18 cellular contexts compared by ENCODE assay signal in genomic region chr6:123519191-123519510, GRCh38.
A peak's percentile ranks its signal among the peaks of the same experiment; 100 is the strongest.
DNase-seq lines count a peak whose midpoint lies in the region; ATAC-seq and TF ChIP-seq lines count a peak whose summit lies in the region.
"Had no signal": no experiment of that assay in that cellular context is flagged by ENCODE, and none has a peak within 500 bp of the region (broad histone marks: within the 10 kb centered on the region; RNA-seq: fewer than 3 reads in every experiment).

No MANE protein-coding gene starts in this region.

- H3K27ac Mint-ChIP-seq in CD8-positive, alpha-beta T cell, result no peak overlapping the region

- H3K36me3 ChIP-seq in left ventricle myocardium inferior (no peaks in the 10 kb centered on the region), aorta (ENCODE audit: control insufficient read depth in 1 of 2, insufficient read depth in 2 of 2, low read length in 1 of 2) (no peaks in the 10 kb centered on the region)
- no peaks in the 10 kb centered on the region for H3K36me3 ChIP-seq in CD8-positive, alpha-beta T cell (ENCODE audit: insufficient read depth, low read length)
- H3K36me3 ChIP-seq: BLaER1, breast epithelium, left lung, MG63, prostate gland had no signal

- H3K27ac ChIP-seq in caudate nucleus (ENCODE audit: low read depth, low read length), result peak overlapping the region; percentile 89
- peak overlapping the region; percentile 90 for H3K27ac ChIP-seq in left ventricle myocardium inferior (replicated peaks)
- no peak overlapping the region for H3K27ac ChIP-seq in aorta (ENCODE audit: low read depth in 1 of 2, low read length in 2 of 2)
- H3K27ac ChIP-seq in RWPE1, result no peak overlapping the region
- no peak overlapping the region for H3K27ac ChIP-seq in CD8-positive, alpha-beta T cell (ENCODE audit: low read depth, low read length)
- H3K27ac ChIP-seq: BLaER1, breast epithelium, left lung, prostate gland had no signal

- peaks cover 7% of the 10 kb centered on the region for H3K9me3 ChIP-seq in left ventricle myocardium inferior (replicated peaks)
- peaks cover 2% of the 10 kb centered on the region for H3K9me3 ChIP-seq in aorta (ENCODE audit: control insufficient read depth, low read length)
- no peaks in the 10 kb centered on the region for H3K9me3 ChIP-seq in CD8-positive, alpha-beta T cell (ENCODE audit: low read length)
- H3K9me3 ChIP-seq: BLaER1, breast epithelium, left lung, MG63, prostate gland had no signal

- H3K27me3 ChIP-seq in left ventricle myocardium inferior (ENCODE audit: low read depth), result no peaks in the 10 kb centered on the region
- H3K27me3 ChIP-seq in aorta (ENCODE audit: control insufficient read depth in 1 of 2, insufficient read depth in 2 of 2, low read length in 1 of 2), result no peaks in the 10 kb centered on the region
- H3K27me3 ChIP-seq in CD8-positive, alpha-beta T cell (ENCODE audit: insufficient read depth, low read length), result no peaks in the 10 kb centered on the region
- H3K27me3 ChIP-seq: BLaER1, breast epithelium, left lung, MG63 had no signal

- DNase-seq in caudate nucleus (lab: John Stamatoyannopoulos, UW) (peak in 46 of 61 donors; percentile 0 to 79 (median 20)), left ventricle myocardium inferior (peak; percentile 85), posterior cingulate gyrus (peak; percentile 5 to 80 (median 39)), aorta (peak; percentile 59 to 80), cerebellar nuclear complex (lab: John Stamatoyannopoulos, UW) (no peak), RWPE1 (ENCODE audit: low spot score) (no peak)
- DNase-seq in CD8-positive, alpha-beta T cell, result no peak
- DNase-seq: activated CD4-positive, alpha-beta T cell treated with anti-CD3 and anti-CD28 coated beads for 48 hours; activated naive CD4-positive, alpha-beta T cell treated with anti-CD3 and anti-CD28 coated beads, Interleukin-2, amount 50 U/mL, for 16 hours; effector memory CD4-positive, alpha-beta T cell; HCEC 1CT; left lung; MG63; NCI-H2029; PC-3 had no signal

- no peaks in the 10 kb centered on the region for H3K9me3 Mint-ChIP-seq in CD8-positive, alpha-beta T cell

- CTCF ChIA-PET in RWPE1 (lab: Yijun Ruan, JAX), result no interaction called here
- CTCF ChIA-PET in CD8-positive, alpha-beta T cell (lab: Charles Lee), result no interaction called here

- H3K27me3 Mint-ChIP-seq in CD8-positive, alpha-beta T cell (ENCODE audit: low read depth), result no peaks in the 10 kb centered on the region

- peak; percentile 79 for ATAC-seq in aorta (ENCODE audit: low FRiP score)
- ATAC-seq in CD8-positive, alpha-beta T cell, result no peak
- ATAC-seq: left lung, PC-3 had no signal

- TF ChIP-seq CTCF in left ventricle myocardium inferior (IDR thresholded peaks at IDR 0.05; ENCODE audit: borderline replicate concordance), result no peak
- TF ChIP-seq CTCF in RWPE1 (conservative IDR thresholded peaks at IDR 0.05; ENCODE audit: low read depth), result no peak
- no peak for TF ChIP-seq CTCF in CD8-positive, alpha-beta T cell (IDR thresholded peaks at IDR 0.05)

- no peaks in the 10 kb centered on the region for H3K4me1 Mint-ChIP-seq in CD8-positive, alpha-beta T cell (ENCODE audit: low read depth)

- H3K4me1 ChIP-seq in left ventricle myocardium inferior (peaks cover 19% of the 10 kb centered on the region), aorta (ENCODE audit: control insufficient read depth in 1 of 2, insufficient read depth in 2 of 2, low read length in 2 of 2) (no peaks in the 10 kb centered on the region)
- H3K4me1 ChIP-seq in CD8-positive, alpha-beta T cell (ENCODE audit: insufficient read depth, low read length), result no peaks in the 10 kb centered on the region
- H3K4me1 ChIP-seq: BLaER1, breast epithelium, left lung, prostate gland had no signal

- H3K4me3 ChIP-seq in left ventricle myocardium inferior (peak overlapping the region; percentile 41), aorta (ENCODE audit: low read length in 2 of 2) (no peak overlapping the region)
- H3K4me3 ChIP-seq in CD8-positive, alpha-beta T cell (ENCODE audit: low read depth, low read length), result no peak overlapping the region
- H3K4me3 ChIP-seq: BLaER1, breast epithelium, left lung, MG63, prostate gland had no signal

- no peak overlapping the region for H3K4me3 Mint-ChIP-seq in CD8-positive, alpha-beta T cell

- intact Hi-C loops in left ventricle myocardium inferior (cut with micrococcal nuclease) (no loop called here), posterior cingulate gyrus (cut with DNase I) (no loop called here), aorta (cut with DNase I) (no loop called here)
- intact Hi-C loops in CD8-positive, alpha-beta T cell (cut with DNase I, micrococcal nuclease), result no loop called here

- no peaks in the 10 kb centered on the region for H3K36me3 Mint-ChIP-seq in CD8-positive, alpha-beta T cell

- POLR2A ChIA-PET in RWPE1 (lab: Yijun Ruan, JAX; ENCODE audit: low non-redundant PET), result no interaction called here
- POLR2A ChIA-PET in CD8-positive, alpha-beta T cell (lab: Charles Lee), result no interaction called here

Comparison
In these comparisons a context has a peak if more than half of its experiments do, and no peak if none do; other contexts are left out.
1. DNase-seq: peak in caudate nucleus (46 of 61), left ventricle myocardium inferior (single experiment), posterior cingulate gyrus (10 of 10) and aorta (2 of 2); none in cerebellar nuclear complex (0 of 2), RWPE1 (single experiment) and CD8-positive, alpha-beta T cell (0 of 7).
2. H3K27ac ChIP-seq: peak in caudate nucleus (single experiment) and left ventricle myocardium inferior (single experiment); none in aorta (0 of 2), RWPE1 (single experiment) and CD8-positive, alpha-beta T cell (single experiment).